ENCODE assay signal across 8 cellular contexts in genomic region chr6:32941412-32941784, GRCh38. TPM values are rescaled to one million over a fixed set of nuclear protein-coding genes. Genes with fewer than 3 reads are reported as not detected.
DNase-seq lines count a peak whose midpoint lies in the region; ATAC-seq lines count a peak whose summit lies in the region.
"Had no signal": no experiment of that assay in that cellular context is flagged by ENCODE, and none has a peak within 500 bp of the region (broad histone marks: within the 10 kb centered on the region; RNA-seq: fewer than 3 reads in every experiment).

No MANE protein-coding gene starts in this region.

- peak overlapping the region; percentile 97 to 98 for H3K27ac Mint-ChIP-seq in T-cell
- peak overlapping the region; percentile 98 for H3K27ac Mint-ChIP-seq in dendritic cell treated with granulocyte-macrophage colony-stimulating factor and Interleukin-4, amounts not matched to agents 40 ng/mL and 50 ng/mL, for 4 days

- H3K4me3 Mint-ChIP-seq in T-cell = peak overlapping the region; percentile 76 to 90 (median 88)
- H3K4me3 Mint-ChIP-seq in dendritic cell treated with granulocyte-macrophage colony-stimulating factor and Interleukin-4, amounts not matched to agents 40 ng/mL and 50 ng/mL, for 4 days = peak overlapping the region; percentile 88

- H3K4me1 Mint-ChIP-seq in T-cell = peaks cover 57 to 77% (median 62%) of the 10 kb centered on the region in 3 donors
- peaks cover 74% of the 10 kb centered on the region for H3K4me1 Mint-ChIP-seq in dendritic cell treated with granulocyte-macrophage colony-stimulating factor and Interleukin-4, amounts not matched to agents 40 ng/mL and 50 ng/mL, for 4 days (ENCODE audit: low read depth)

- no peaks in the 10 kb centered on the region for H3K27me3 Mint-ChIP-seq in T-cell
- no peaks in the 10 kb centered on the region for H3K27me3 Mint-ChIP-seq in dendritic cell treated with granulocyte-macrophage colony-stimulating factor and Interleukin-4, amounts not matched to agents 40 ng/mL and 50 ng/mL, for 4 days

- H3K9me3 Mint-ChIP-seq in T-cell = no peaks in the 10 kb centered on the region
- no peaks in the 10 kb centered on the region for H3K9me3 Mint-ChIP-seq in dendritic cell treated with granulocyte-macrophage colony-stimulating factor and Interleukin-4, amounts not matched to agents 40 ng/mL and 50 ng/mL, for 4 days

- peaks cover 17% of the 10 kb centered on the region for H3K36me3 Mint-ChIP-seq in T-cell
- H3K36me3 Mint-ChIP-seq in dendritic cell treated with granulocyte-macrophage colony-stimulating factor and Interleukin-4, amounts not matched to agents 40 ng/mL and 50 ng/mL, for 4 days (ENCODE audit: low read depth) = peaks cover 89% of the 10 kb centered on the region

- POLR2A ChIA-PET in T-cell (lab: Charles Lee) = interaction anchor here (1.1 to 2.0 kb wide), 7 partner anchors 11 to 43 kb away, joined by 3 to 36 read pairs (median 5); partner anchors contain the start of genes BRD2 (in 1 of the 2) and HLA-DMA (in 1 of the 2)

- in situ Hi-C loops in G401 (cut with HindIII; ENCODE audit: low sequenced_read_pairs) = loop anchor here (10.0 kb wide), 1 partner anchor 117 kb away; no protein-coding TSS in a partner anchor

- intact Hi-C loops in dendritic cell treated with granulocyte-macrophage colony-stimulating factor and Interleukin-4, amounts not matched to agents 40 ng/mL and 50 ng/mL, for 4 days (cut with micrococcal nuclease) = no loop called here

- CTCF ChIA-PET in T-cell (lab: Charles Lee) = interaction anchor here in 1 of 2 donors (0.5 to 3.6 kb wide), 15 partner anchors 8 to 267 kb away, joined by 3 to 80 read pairs (median 4); partner anchors contain the start of genes BRD2, HLA-DMA, RING1 and TAP2

- peak in 31 of 34 experiments; percentile 7 to 52 (median 37) for DNase-seq in T-cell
- peak; percentile 57 for DNase-seq in stimulated activated CD4-positive, alpha-beta T cell treated with anti-CD3 and anti-CD28 coated beads, Interleukin-15, amount 100 ng/mL, for 24 hours
- no peak for DNase-seq in NCI-H128 (lab: John Stamatoyannopoulos, UW; ENCODE audit: unreplicated experiment)
- DNase-seq in G401 (ENCODE audit: low spot score) = no peak

- ATAC-seq in GM18868 (IDR thresholded peaks at IDR 0.05; ENCODE audit: unreplicated experiment) (peak; percentile 43), HG02798 (IDR thresholded peaks at IDR 0.05; ENCODE audit: poor library complexity, unreplicated experiment) (peak; percentile 53), T-cell (replicated peaks in 1 of 4) (peak; percentile 75 to 83 (median 80))

RNA-seq across cellular contexts. Expression of gene HLA-DMB, which starts 0.6 kb away (rescaled TPM):
- total RNA-seq in T-cell = 10 to 100 TPM in 3 of 5 donors, 1 to 10 TPM in 2; 8.8 to 30.6 (median 10.6) TPM
- 3.2 and 8.0 TPM in 2 replicates for total RNA-seq in G401 (2014; rRNA removed; shearing (Covaris generic))
- total RNA-seq: lung microvascular endothelial cell had no signal

RNA-seq across cellular contexts. Expression of gene HLA-DMA, which starts 11.5 kb away (rescaled TPM):
- 10 to 100 TPM; 22.3 to 37.8 (median 27.5) TPM for total RNA-seq in T-cell
- total RNA-seq in G401 (2014; rRNA removed; shearing (Covaris generic)) = 11.4 and 15.8 TPM in 2 replicates

RNA-seq across cellular contexts. Expression of gene BRD2, which starts 27.0 kb away (rescaled TPM):
- 100 to 1,000 TPM; 320 to 383 (median 358) TPM for total RNA-seq in T-cell
- 96.4 and 172 TPM in 2 replicates for total RNA-seq in G401 (2014; rRNA removed; shearing (Covaris generic))

Comparison
In these comparisons a context has a peak if more than half of its experiments do, and no peak if none do; other contexts are left out.
1. DNase-seq: peak in T-cell (31 of 34) and stimulated activated CD4-positive, alpha-beta T cell treated with anti-CD3 and anti-CD28 coated beads, Interleukin-15, amount 100 ng/mL, for 24 hours (single experiment); none in NCI-H128 (single experiment) and G401 (single experiment).
2. Peak in every context shown above with its lines, with median percentiles within 50 percentile points of each other: ATAC-seq.